ENCODE assay signal across 10 cellular contexts in genomic region chr10:112373912-112374338, GRCh38. TPM values are rescaled to one million over a fixed set of nuclear protein-coding genes. Genes with fewer than 3 reads are reported as not detected.
DNase-seq lines count a peak whose midpoint lies in the region; ATAC-seq and TF ChIP-seq lines count a peak whose summit lies in the region.
"Had no signal": no experiment of that assay in that cellular context is flagged by ENCODE, and none has a peak within 500 bp of the region (broad histone marks: within the 10 kb centered on the region; RNA-seq: fewer than 3 reads in every experiment).

TSS of gene ACSL5 (plus strand) at chr10:112374116. CDS start at chr10:112394947, 20,831 bp downstream.

- peaks cover 19% of the 10 kb centered on the region for H3K4me1 ChIP-seq in hepatocyte (ENCODE audit: insufficient read depth)

- H2AFZ ChIP-seq in hepatocyte: no peak within 1 kb of the TSS

- ATAC-seq in T-helper 17 cell (no peak), HG02870 (IDR thresholded peaks at IDR 0.05; ENCODE audit: unreplicated experiment) (no peak)
- ATAC-seq in stimulated activated effector memory CD8-positive, alpha-beta T cell treated with anti-CD3 and anti-CD28 coated beads, Interleukin-12 subunit alpha, Interleukin-12 subunit beta, amount 100 ng/mL, for 72 hours: no peak

- no peak within 1 kb of the TSS for H3K4me3 ChIP-seq in hepatocyte

- no peaks in the 10 kb centered on the region for H3K9me3 Mint-ChIP-seq in stimulated activated effector memory CD8-positive, alpha-beta T cell treated with anti-CD3 and anti-CD28 coated beads, Interleukin-12 subunit alpha, Interleukin-12 subunit beta, amount 100 ng/mL, for 72 hours

- no peaks in the 10 kb centered on the region for H3K9me3 ChIP-seq in T-helper 17 cell (ENCODE audit: control insufficient read depth, low read length, poor library complexity, severe bottlenecking)
- no peaks in the 10 kb centered on the region for H3K9me3 ChIP-seq in hepatocyte (ENCODE audit: low read depth)

- peak within 1 kb of the TSS; percentile 99 for H3K4me3 Mint-ChIP-seq in T-helper 17 cell
- H3K4me3 Mint-ChIP-seq in stimulated activated effector memory CD8-positive, alpha-beta T cell treated with anti-CD3 and anti-CD28 coated beads, Interleukin-12 subunit alpha, Interleukin-12 subunit beta, amount 100 ng/mL, for 72 hours: peak within 1 kb of the TSS; percentile 98

- peaks cover 47% of the 10 kb centered on the region for H3K4me1 Mint-ChIP-seq in T-helper 17 cell
- H3K4me1 Mint-ChIP-seq in stimulated activated effector memory CD8-positive, alpha-beta T cell treated with anti-CD3 and anti-CD28 coated beads, Interleukin-12 subunit alpha, Interleukin-12 subunit beta, amount 100 ng/mL, for 72 hours: peaks cover 69% of the 10 kb centered on the region

- H3K27ac Mint-ChIP-seq in T-helper 17 cell: peak within 1 kb of the TSS; percentile 100
- peak within 1 kb of the TSS; percentile 100 for H3K27ac Mint-ChIP-seq in stimulated activated effector memory CD8-positive, alpha-beta T cell treated with anti-CD3 and anti-CD28 coated beads, Interleukin-12 subunit alpha, Interleukin-12 subunit beta, amount 100 ng/mL, for 72 hours

- peak within 1 kb of the TSS; percentile 67 for H3K4me2 ChIP-seq in hepatocyte

- peaks cover 3% of the 10 kb centered on the region for H3K79me2 ChIP-seq in hepatocyte

- DNase-seq in H4 (ENCODE audit: low spot score) (no peak), T-helper 17 cell (no peak), hepatocyte (ENCODE audit: low spot score) (peak; percentile 48), NCI-H1105 (lab: John Stamatoyannopoulos, UW) (no peak), NAMALWA (ENCODE audit: low spot score) (no peak)
- DNase-seq in stimulated activated effector memory CD8-positive, alpha-beta T cell treated with anti-CD3 and anti-CD28 coated beads, Interleukin-12 subunit alpha, Interleukin-12 subunit beta, amount 100 ng/mL, for 72 hours (ENCODE audit: low spot score in 2 of 2): peak in 1 of 2 donors; percentile 40
- no peak for DNase-seq in stimulated activated CD4-positive, alpha-beta T cell treated with anti-CD3 and anti-CD28 coated beads, Interleukin-4, amount 100 ng/mL, for 24 hours
- DNase-seq: brain microvascular endothelial cell had no signal

- peaks cover 3% of the 10 kb centered on the region for H3K36me3 Mint-ChIP-seq in T-helper 17 cell (ENCODE audit: low read depth)
- peaks cover 21% of the 10 kb centered on the region for H3K36me3 Mint-ChIP-seq in stimulated activated effector memory CD8-positive, alpha-beta T cell treated with anti-CD3 and anti-CD28 coated beads, Interleukin-12 subunit alpha, Interleukin-12 subunit beta, amount 100 ng/mL, for 72 hours

- no peaks in the 10 kb centered on the region for H3K36me3 ChIP-seq in hepatocyte (replicated peaks; ENCODE audit: insufficient read depth, low read depth)
- H3K36me3 ChIP-seq: brain microvascular endothelial cell had no signal

- H4K20me1 ChIP-seq in hepatocyte (ENCODE audit: insufficient read depth, poor library complexity, severe bottlenecking): no peaks in the 10 kb centered on the region

- 51% methylated on average over 4 of the region's 4 CpGs for WGBS in hepatocyte (ENCODE audit: low lambda C conversion rate, missing lambda C conversion rate)

- TF ChIP-seq CTCF in hepatocyte (IDR thresholded peaks at IDR 0.05; ENCODE audit: poor library complexity): no peak

- no peaks in the 10 kb centered on the region for H3K9me2 ChIP-seq in hepatocyte (replicated peaks; ENCODE audit: insufficient read depth)

- H3K27me3 Mint-ChIP-seq in T-helper 17 cell: no peaks in the 10 kb centered on the region

- no peaks in the 10 kb centered on the region for H3K27me3 ChIP-seq in hepatocyte
- H3K27me3 ChIP-seq: brain microvascular endothelial cell had no signal

- H3K27ac ChIP-seq in hepatocyte: peak within 1 kb of the TSS; percentile 89
- H3K27ac ChIP-seq: brain microvascular endothelial cell had no signal

RNA-seq across cellular contexts. Expression of gene ACSL5, which starts in this region (rescaled TPM):
- total RNA-seq in H4 (2014; rRNA removed; shearing (Covaris generic)): 13.5 and 13.7 TPM in 2 replicates
- 10 to 100 TPM; 35.4 to 44.2 TPM for total RNA-seq in T-helper 17 cell
- 40.2 and 43.1 TPM in 2 replicates for total RNA-seq in hepatocyte
- polyA plus RNA-seq in hepatocyte: 22.2 and 22.7 TPM in 2 replicates
- total RNA-seq: NCI-H460 had no signal
